Comparison of ENCODE assay signal across 26 cellular contexts in genomic region chr14:58770501-58770982, GRCh38.
A peak's percentile ranks its signal among the peaks of the same experiment; 100 is the strongest.
DNase-seq lines count a peak whose midpoint lies in the region; FAIRE-seq and TF ChIP-seq lines count a peak whose summit lies in the region.
"Had no signal": no experiment of that assay in that cellular context is flagged by ENCODE, and none has a peak within 500 bp of the region (broad histone marks: within the 10 kb centered on the region; RNA-seq: fewer than 3 reads in every experiment).

No MANE protein-coding gene starts in this region.

- TF ChIP-seq CTCF in nephron (IDR thresholded peaks at IDR 0.05; ENCODE audit: unreplicated experiment in 3 of 3), result no peak

- H3K27me3 Mint-ChIP-seq in nephron (ENCODE audit: low read depth), result peaks cover 3% of the 10 kb centered on the region
- H3K27me3 Mint-ChIP-seq: activated naive CD8-positive, alpha-beta T cell treated with anti-CD3 and anti-CD28 coated beads, Interleukin-2, amount 50 U/mL, for 24 hours had no signal

- H3K4me3 Mint-ChIP-seq in nephron, result no peak overlapping the region
- H3K4me3 Mint-ChIP-seq: activated naive CD8-positive, alpha-beta T cell treated with anti-CD3 and anti-CD28 coated beads, Interleukin-2, amount 50 U/mL, for 24 hours; activated T-cell treated with anti-CD3 and anti-CD28 coated beads, Interleukin-2, amount 50 U/mL, for 72 hours; central memory CD8-positive, alpha-beta T cell; H9; naive thymus-derived CD4-positive, alpha-beta T cell; T-helper 17 cell had no signal

- peaks cover 69% of the 10 kb centered on the region for H3K4me1 Mint-ChIP-seq in nephron
- H3K4me1 Mint-ChIP-seq: activated naive CD8-positive, alpha-beta T cell treated with anti-CD3 and anti-CD28 coated beads, Interleukin-2, amount 50 U/mL, for 24 hours; central memory CD8-positive, alpha-beta T cell; T-helper 17 cell had no signal

- peak overlapping the region; percentile 49 to 81 (median 67) for H3K27ac Mint-ChIP-seq in nephron
- H3K27ac Mint-ChIP-seq: activated naive CD8-positive, alpha-beta T cell treated with anti-CD3 and anti-CD28 coated beads, Interleukin-2, amount 50 U/mL, for 24 hours; activated T-cell treated with anti-CD3 and anti-CD28 coated beads, Interleukin-2, amount 50 U/mL, for 72 hours; T-helper 17 cell had no signal

- in situ Hi-C loops in G401 (cut with HindIII; ENCODE audit: low sequenced_read_pairs), result no loop called here

- peak; percentile 88 for FAIRE-seq in HTR-8/SVneo (lab: Jason Lieb, UNC)

- DNase-seq in G401 (ENCODE audit: low spot score) (peak; percentile 99), HTR-8/SVneo (ENCODE audit: insufficient read length, low spot score) (no peak), cerebellum (ENCODE audit: low spot score) (peak; percentile 85), globus pallidus (ENCODE audit: low spot score) (no peak), AG20443 (ENCODE audit: low spot score) (no peak)
- no peak for DNase-seq in activated CD4-positive, CD25-positive, alpha-beta regulatory T cell (lab: John Stamatoyannopoulos, UW)
- DNase-seq: activated CD4-positive, alpha-beta T cell treated with anti-CD3 and anti-CD28 coated beads, Interleukin-2, amount 50 U/mL, for 4 hours; activated naive CD4-positive, alpha-beta T cell; activated naive CD8-positive, alpha-beta T cell treated with anti-CD3 and anti-CD28 coated beads, Interleukin-2, amount 50 U/mL, for 24 hours; activated T-cell treated with anti-CD3 and anti-CD28 coated beads, Interleukin-2, amount 50 U/mL, for 72 hours; COR-L47; DMS79; GDM1; H9; IMR-90; left ventricle myocardium superior; naive thymus-derived CD4-positive, alpha-beta T cell; NCI-H146; NCI-H510A; occipital lobe; sigmoid colon; stimulated activated CD4-positive, alpha-beta T cell treated with anti-CD3 and anti-CD28 coated beads, Interleukin-4, amount 100 ng/mL, for 1 hour; T-helper 17 cell; tibial artery had no signal

- H3K36me3 Mint-ChIP-seq in nephron (ENCODE audit: low read depth), result no peaks in the 10 kb centered on the region
- H3K36me3 Mint-ChIP-seq: naive thymus-derived CD4-positive, alpha-beta T cell had no signal

- no peaks in the 10 kb centered on the region for H3K9me3 Mint-ChIP-seq in nephron
- H3K9me3 Mint-ChIP-seq: activated naive CD8-positive, alpha-beta T cell treated with anti-CD3 and anti-CD28 coated beads, Interleukin-2, amount 50 U/mL, for 24 hours; activated T-cell treated with anti-CD3 and anti-CD28 coated beads, Interleukin-2, amount 50 U/mL, for 72 hours; central memory CD8-positive, alpha-beta T cell had no signal

Comparison
In these comparisons a context has a peak if more than half of its experiments do, and no peak if none do; other contexts are left out.
1. DNase-seq: peak in G401 (single experiment) and cerebellum (single experiment); none in HTR-8/SVneo (single experiment), globus pallidus (single experiment), activated CD4-positive, CD25-positive, alpha-beta regulatory T cell (0 of 4) and AG20443 (single experiment).